30 cellular contexts compared by ENCODE assay signal in the genomic region with DNA sequence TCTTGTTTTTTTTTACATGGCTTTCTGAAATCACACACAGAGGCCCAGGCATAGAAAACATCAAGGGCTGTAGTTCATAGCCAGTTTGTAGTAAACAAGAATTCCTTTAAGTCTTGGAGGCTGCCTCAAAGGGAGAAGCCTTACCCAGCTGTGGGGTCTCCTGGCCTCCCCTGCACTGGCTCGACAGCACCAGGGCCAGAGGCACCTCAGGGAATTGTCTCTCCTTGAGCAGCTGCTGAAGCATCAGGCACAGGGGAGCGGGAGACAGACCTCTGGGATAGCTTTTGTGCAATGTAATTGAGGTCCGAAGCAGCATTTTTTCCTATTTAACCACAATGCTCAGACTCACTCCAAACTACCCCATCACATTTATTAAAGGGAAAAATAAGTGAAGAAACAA.
"Had no signal": no experiment of that assay in that cellular context is flagged by ENCODE, and none has a peak within 500 bp of the region (broad histone marks: within the 10 kb centered on the region; RNA-seq: fewer than 3 reads in every experiment).

No MANE protein-coding gene starts in this region.

- H3K36me3 ChIP-seq: adrenal gland, esophagus squamous epithelium, gastroesophageal sphincter, WERI-Rb-1 had no signal

- ATAC-seq: activated CD4-positive, alpha-beta T cell treated with anti-CD3 and anti-CD28 coated beads for 36 hours; activated CD8-positive, alpha-beta memory T cell treated with anti-CD3 and anti-CD28 coated beads, Interleukin-2, amount 10 ng/mL, durations not matched to agents 7 days and 5 days; activated CD8-positive, alpha-beta T cell treated with anti-CD3 and anti-CD28 coated beads, Interleukin-2, amount 10 ng/mL, durations not matched to agents 7 days and 5 days; activated naive CD8-positive, alpha-beta T cell treated with anti-CD3 and anti-CD28 coated beads, Interleukin-2, amount 50 U/mL, for 24 hours; body of pancreas; gastroesophageal sphincter had no signal

- H3K4me1 ChIP-seq: adrenal gland, body of pancreas, esophagus squamous epithelium, gastroesophageal sphincter had no signal

- H3K27ac ChIP-seq: adrenal gland, body of pancreas, epithelial cell of prostate, esophagus squamous epithelium, gastroesophageal sphincter, WERI-Rb-1 had no signal

- H3K9me3 ChIP-seq: adrenal gland, body of pancreas, esophagus squamous epithelium, gastroesophageal sphincter had no signal

- H3K4me3 ChIP-seq: adrenal gland, body of pancreas, esophagus squamous epithelium, gastroesophageal sphincter had no signal

- DNase-seq: activated CD4-positive, alpha-beta memory T cell treated with anti-CD3 and anti-CD28 coated beads for 36 hours; activated CD4-positive, alpha-beta T cell treated with anti-CD3 and anti-CD28 coated beads for 36 hours; activated CD4-positive, alpha-beta T cell treated with anti-CD3 and anti-CD28 coated beads, Interleukin-2, amount 10 ng/mL, durations not matched to agents 24 days and 14 days; activated CD4-positive, CD25-positive, alpha-beta regulatory T cell; activated CD4-positive, CD25-positive, alpha-beta regulatory T cell treated with anti-CD3 and anti-CD28 coated beads, Interleukin-2, amount 50 U/mL, for 72 hours; activated CD8-positive, alpha-beta memory T cell treated with anti-CD3 and anti-CD28 coated beads, Interleukin-2, amount 10 ng/mL, durations not matched to agents 7 days and 5 days; activated CD8-positive, alpha-beta memory T cell treated with anti-CD3 and anti-CD28 coated beads, Interleukin-2, amount 50 U/mL, for 4 hours; activated CD8-positive, alpha-beta T cell treated with anti-CD3 and anti-CD28 coated beads, Interleukin-2, amount 10 ng/mL, durations not matched to agents 7 days and 5 days; activated effector memory CD4-positive, alpha-beta T cell treated with anti-CD3 and anti-CD28 coated beads, Interleukin-2, amount 50 U/mL, for 16 hours; activated naive CD4-positive, alpha-beta T cell treated with anti-CD3 and anti-CD28 coated beads for 36 hours; activated naive CD8-positive, alpha-beta T cell treated with anti-CD3 and anti-CD28 coated beads for 36 hours; activated naive CD8-positive, alpha-beta T cell treated with anti-CD3 and anti-CD28 coated beads, Interleukin-2, amount 50 U/mL, for 24 hours; activated T-cell treated with anti-CD3 and anti-CD28 coated beads, Interleukin-2, amount 50 U/mL, for 1 hour; activated T-cell treated with anti-CD3 and anti-CD28 coated beads, Interleukin-2, amount 50 U/mL, for 48 hours; adrenal gland; amygdala; aorta; body of pancreas; caudate nucleus; cortex of kidney; dermis blood vessel endothelial cell; effector CD4-positive, alpha-beta T cell; esophagus squamous epithelium; foreskin melanocyte; head of caudate nucleus; hippocampal formation; T1000; WERI-Rb-1 had no signal

- H3K27me3 ChIP-seq: adrenal gland, body of pancreas, esophagus squamous epithelium had no signal
